Comparison of ENCODE assay signal across 3 cellular contexts in genomic region chr9:127522727-127523126, GRCh38.
TF ChIP-seq lines count a peak whose summit lies in the region.

No MANE protein-coding gene starts in this region.

TF ChIP-seq in liver, 16 proteins besides CTCF, POLR2A, EP300 and RAD21 (continued from another document):
- TF ChIP-seq HNF4G (IDR thresholded peaks at IDR 0.05) (no peak), JUND (IDR thresholded peaks at IDR 0.05) (no peak), EGR1 (IDR thresholded peaks at IDR 0.05; ENCODE audit: low read depth in 2 of 2) (no peak), MAX (IDR thresholded peaks at IDR 0.05) (no peak), FOXA1 (IDR thresholded peaks at IDR 0.05) (no peak), REST (IDR thresholded peaks at IDR 0.05) (no peak), YY1 (IDR thresholded peaks at IDR 0.05) (no peak), GABPA (IDR thresholded peaks at IDR 0.05 in 1 of 2, conservative IDR thresholded peaks at IDR 0.05 in 1 of 2) (no peak), HNF4A (conservative IDR thresholded peaks at IDR 0.05) (no peak), TAF1 (conservative IDR thresholded peaks at IDR 0.05) (no peak), RXRA (IDR thresholded peaks at IDR 0.05) (no peak), SP1 (IDR thresholded peaks at IDR 0.05) (no peak)
- TF ChIP-seq, protein P1, sequence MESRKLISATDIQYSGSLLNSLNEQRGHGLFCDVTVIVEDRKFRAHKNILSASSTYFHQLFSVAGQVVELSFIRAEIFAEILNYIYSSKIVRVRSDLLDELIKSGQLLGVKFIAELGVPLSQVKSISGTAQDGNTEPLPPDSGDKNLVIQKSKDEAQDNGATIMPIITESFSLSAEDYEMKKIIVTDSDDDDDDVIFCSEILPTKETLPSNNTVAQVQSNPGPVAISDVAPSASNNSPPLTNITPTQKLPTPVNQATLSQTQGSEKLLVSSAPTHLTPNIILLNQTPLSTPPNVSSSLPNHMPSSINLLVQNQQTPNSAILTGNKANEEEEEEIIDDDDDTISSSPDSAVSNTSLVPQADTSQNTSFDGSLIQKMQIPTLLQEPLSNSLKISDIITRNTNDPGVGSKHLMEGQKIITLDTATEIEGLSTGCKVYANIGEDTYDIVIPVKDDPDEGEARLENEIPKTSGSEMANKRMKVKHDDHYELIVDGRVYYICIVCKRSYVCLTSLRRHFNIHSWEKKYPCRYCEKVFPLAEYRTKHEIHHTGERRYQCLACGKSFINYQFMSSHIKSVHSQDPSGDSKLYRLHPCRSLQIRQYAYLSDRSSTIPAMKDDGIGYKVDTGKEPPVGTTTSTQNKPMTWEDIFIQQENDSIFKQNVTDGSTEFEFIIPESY (IDR thresholded peaks at IDR 0.05) = no peak

TF ChIP-seq in HepG2, 621 proteins besides CTCF, POLR2A, EP300 and RAD21 (continued from another document):
- TF ChIP-seq, protein P2, sequence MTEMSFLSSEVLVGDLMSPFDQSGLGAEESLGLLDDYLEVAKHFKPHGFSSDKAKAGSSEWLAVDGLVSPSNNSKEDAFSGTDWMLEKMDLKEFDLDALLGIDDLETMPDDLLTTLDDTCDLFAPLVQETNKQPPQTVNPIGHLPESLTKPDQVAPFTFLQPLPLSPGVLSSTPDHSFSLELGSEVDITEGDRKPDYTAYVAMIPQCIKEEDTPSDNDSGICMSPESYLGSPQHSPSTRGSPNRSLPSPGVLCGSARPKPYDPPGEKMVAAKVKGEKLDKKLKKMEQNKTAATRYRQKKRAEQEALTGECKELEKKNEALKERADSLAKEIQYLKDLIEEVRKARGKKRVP (CRISPR knock-in tag; IDR thresholded peaks at IDR 0.05) = no peak
- TF ChIP-seq SAFB2 (CRISPR knock-in tag; IDR thresholded peaks at IDR 0.05; ENCODE audit: borderline replicate concordance, low read depth) (no peak), ETV5 (CRISPR knock-in tag; IDR thresholded peaks at IDR 0.05; ENCODE audit: borderline replicate concordance) (no peak), CEBPG (CRISPR knock-in tag; IDR thresholded peaks at IDR 0.05) (no peak), FOSL2 (CRISPR knock-in tag; IDR thresholded peaks at IDR 0.05) (no peak), SPEN (CRISPR knock-in tag; IDR thresholded peaks at IDR 0.05; ENCODE audit: low read depth) (no peak), JUN (CRISPR knock-in tag; IDR thresholded peaks at IDR 0.05) (no peak), ZNF292 (CRISPR knock-in tag; IDR thresholded peaks at IDR 0.05; ENCODE audit: borderline replicate concordance, low read depth) (no peak), ZNF138 (CRISPR knock-in tag; IDR thresholded peaks at IDR 0.05; ENCODE audit: low read depth) (no peak), SMARCC2 (IDR thresholded peaks at IDR 0.05) (no peak), ATF7 (IDR thresholded peaks at IDR 0.05) (no peak), ATF7 (CRISPR knock-in tag; IDR thresholded peaks at IDR 0.05) (no peak), KLF15 (CRISPR knock-in tag; IDR thresholded peaks at IDR 0.05; ENCODE audit: borderline replicate concordance) (no peak), ZNF20 (CRISPR knock-in tag; IDR thresholded peaks at IDR 0.05) (no peak), ZNF773 (CRISPR knock-in tag; IDR thresholded peaks at IDR 0.05; ENCODE audit: borderline replicate concordance) (no peak), SIN3B (IDR thresholded peaks at IDR 0.05; ENCODE audit: low read length) (no peak), TRIM24 (CRISPR knock-in tag; IDR thresholded peaks at IDR 0.05) (no peak)
- TF ChIP-seq, protein P3, sequence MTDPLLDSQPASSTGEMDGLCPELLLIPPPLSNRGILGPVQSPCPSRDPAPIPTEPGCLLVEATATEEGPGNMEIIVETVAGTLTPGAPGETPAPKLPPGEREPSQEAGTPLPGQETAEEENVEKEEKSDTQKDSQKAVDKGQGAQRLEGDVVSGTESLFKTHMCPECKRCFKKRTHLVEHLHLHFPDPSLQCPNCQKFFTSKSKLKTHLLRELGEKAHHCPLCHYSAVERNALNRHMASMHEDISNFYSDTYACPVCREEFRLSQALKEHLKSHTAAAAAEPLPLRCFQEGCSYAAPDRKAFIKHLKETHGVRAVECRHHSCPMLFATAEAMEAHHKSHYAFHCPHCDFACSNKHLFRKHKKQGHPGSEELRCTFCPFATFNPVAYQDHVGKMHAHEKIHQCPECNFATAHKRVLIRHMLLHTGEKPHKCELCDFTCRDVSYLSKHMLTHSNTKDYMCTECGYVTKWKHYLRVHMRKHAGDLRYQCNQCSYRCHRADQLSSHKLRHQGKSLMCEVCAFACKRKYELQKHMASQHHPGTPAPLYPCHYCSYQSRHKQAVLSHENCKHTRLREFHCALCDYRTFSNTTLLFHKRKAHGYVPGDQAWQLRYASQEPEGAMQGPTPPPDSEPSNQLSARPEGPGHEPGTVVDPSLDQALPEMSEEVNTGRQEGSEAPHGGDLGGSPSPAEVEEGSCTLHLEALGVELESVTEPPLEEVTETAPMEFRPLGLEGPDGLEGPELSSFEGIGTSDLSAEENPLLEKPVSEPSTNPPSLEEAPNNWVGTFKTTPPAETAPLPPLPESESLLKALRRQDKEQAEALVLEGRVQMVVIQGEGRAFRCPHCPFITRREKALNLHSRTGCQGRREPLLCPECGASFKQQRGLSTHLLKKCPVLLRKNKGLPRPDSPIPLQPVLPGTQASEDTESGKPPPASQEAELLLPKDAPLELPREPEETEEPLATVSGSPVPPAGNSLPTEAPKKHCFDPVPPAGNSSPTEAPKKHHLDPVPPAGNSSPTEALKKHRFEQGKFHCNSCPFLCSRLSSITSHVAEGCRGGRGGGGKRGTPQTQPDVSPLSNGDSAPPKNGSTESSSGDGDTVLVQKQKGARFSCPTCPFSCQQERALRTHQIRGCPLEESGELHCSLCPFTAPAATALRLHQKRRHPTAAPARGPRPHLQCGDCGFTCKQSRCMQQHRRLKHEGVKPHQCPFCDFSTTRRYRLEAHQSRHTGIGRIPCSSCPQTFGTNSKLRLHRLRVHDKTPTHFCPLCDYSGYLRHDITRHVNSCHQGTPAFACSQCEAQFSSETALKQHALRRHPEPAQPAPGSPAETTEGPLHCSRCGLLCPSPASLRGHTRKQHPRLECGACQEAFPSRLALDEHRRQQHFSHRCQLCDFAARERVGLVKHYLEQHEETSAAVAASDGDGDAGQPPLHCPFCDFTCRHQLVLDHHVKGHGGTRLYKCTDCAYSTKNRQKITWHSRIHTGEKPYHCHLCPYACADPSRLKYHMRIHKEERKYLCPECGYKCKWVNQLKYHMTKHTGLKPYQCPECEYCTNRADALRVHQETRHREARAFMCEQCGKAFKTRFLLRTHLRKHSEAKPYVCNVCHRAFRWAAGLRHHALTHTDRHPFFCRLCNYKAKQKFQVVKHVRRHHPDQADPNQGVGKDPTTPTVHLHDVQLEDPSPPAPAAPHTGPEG (CRISPR knock-in tag; IDR thresholded peaks at IDR 0.05) = no peak
TF ChIP-seq in HepG2: peak in this region for 0.

TF ChIP-seq in endothelial cell of umbilical vein, 7 proteins besides CTCF, POLR2A, EP300 and RAD21 (continued from another document):
- TF ChIP-seq FOS (IDR thresholded peaks at IDR 0.05; ENCODE audit: borderline replicate concordance, insufficient read depth, low read length) (no peak), GATA2 (IDR thresholded peaks at IDR 0.05; ENCODE audit: insufficient read depth, insufficient read length, low read depth, low read length) (no peak), MYC (IDR thresholded peaks at IDR 0.05; ENCODE audit: low read depth, low read length) (no peak)
TF ChIP-seq in endothelial cell of umbilical vein: peak in this region for 0.
